10 cellular contexts compared by ENCODE assay signal in genomic region chr9:111961575-111961974, GRCh38.
DNase-seq lines count a peak whose midpoint lies in the region; TF ChIP-seq lines count a peak whose summit lies in the region.
"Had no signal": no experiment of that assay in that cellular context is flagged by ENCODE, and none has a peak within 500 bp of the region (broad histone marks: within the 10 kb centered on the region; RNA-seq: fewer than 3 reads in every experiment).

No MANE protein-coding gene starts in this region.

- DNase-seq in LHCN-M2 (ENCODE audit: low read depth) (peak; percentile 96), NCI-H524 (lab: John Stamatoyannopoulos, UW) (peak; percentile 49 to 79), epithelial cell of esophagus (ENCODE audit: low read depth) (peak; percentile 58), smooth muscle cell of the brain vasculature (ENCODE audit: low read depth, low spot score) (peak; percentile 98), NOMO-1 (lab: John Stamatoyannopoulos, UW; ENCODE audit: unreplicated experiment in 2 of 2) (no peak), hypothalamus (lab: John Stamatoyannopoulos, UW) (no peak), medulla oblongata (ENCODE audit: extremely low spot score) (no peak)
- DNase-seq in stimulated activated CD4-positive, alpha-beta T cell treated with anti-CD3 and anti-CD28 coated beads, Interleukin-4, amount 100 ng/mL, for 1 hour, result no peak
- DNase-seq: stimulated activated naive CD8-positive, alpha-beta T cell treated with anti-CD3 and anti-CD28 coated beads, Interleukin-15, Interleukin-2, amounts not matched to agents 100 U/mL and 50 U/mL, for 24 hours had no signal

- no peak for TF ChIP-seq CTCF in epithelial cell of esophagus (IDR thresholded peaks at IDR 0.05; ENCODE audit: insufficient read depth, low read depth, low read length, missing control alignments)

- H3K4me3 ChIP-seq in epithelial cell of esophagus (ENCODE audit: low read length), result no peak overlapping the region
- H3K4me3 ChIP-seq: Peyer's patch had no signal

Comparison
In these comparisons a context has a peak if more than half of its experiments do, and no peak if none do; other contexts are left out.
1. DNase-seq: peak in LHCN-M2 (single experiment), NCI-H524 (2 of 2), epithelial cell of esophagus (single experiment) and smooth muscle cell of the brain vasculature (single experiment); none in NOMO-1 (0 of 2), hypothalamus (0 of 51), stimulated activated CD4-positive, alpha-beta T cell treated with anti-CD3 and anti-CD28 coated beads, Interleukin-4, amount 100 ng/mL, for 1 hour (single experiment) and medulla oblongata (single experiment).